ENCODE assay signal across 1 cellular context in the genomic region with DNA sequence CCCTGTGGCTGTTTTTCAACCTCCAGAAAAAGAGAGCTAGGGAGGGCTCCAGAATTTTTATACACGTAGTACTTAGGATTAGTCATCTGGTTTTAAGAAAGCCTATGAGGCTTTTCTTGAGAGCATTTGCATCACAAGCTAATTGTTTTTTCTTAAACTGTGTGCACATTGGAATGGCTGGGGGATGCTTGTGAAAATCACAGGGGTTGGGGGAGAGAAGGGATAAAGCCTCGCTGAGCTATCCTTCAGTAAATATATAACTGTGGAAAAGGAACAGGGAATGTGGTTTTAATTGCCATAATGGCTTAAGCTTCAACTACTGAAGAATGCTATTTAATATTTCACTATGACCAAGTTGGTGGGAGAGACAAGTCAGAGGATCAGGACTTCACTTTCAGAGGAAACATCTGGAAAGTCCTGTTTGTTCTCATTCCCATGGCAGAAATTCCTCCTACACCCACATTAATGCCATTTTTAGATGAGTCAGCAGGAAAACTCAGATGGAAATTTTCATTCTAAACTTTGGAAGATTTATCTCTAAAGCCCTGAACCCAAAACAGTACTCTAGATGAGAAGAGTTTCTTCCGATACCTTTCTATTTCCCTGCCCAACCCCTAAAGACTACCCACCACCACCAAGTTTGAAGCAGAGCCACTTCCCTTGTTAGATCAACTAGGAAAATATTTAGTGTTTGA.
TF ChIP-seq lines count a peak whose summit lies in the region.

No MANE protein-coding gene starts in this region.

TF ChIP-seq in HepG2, 621 proteins besides CTCF, POLR2A, EP300 and RAD21 (continued from another document):
- TF ChIP-seq MYC (CRISPR knock-in tag; IDR thresholded peaks at IDR 0.05; ENCODE audit: borderline replicate concordance) (no peak), MAFK (conservative IDR thresholded peaks at IDR 0.05 in 1 of 2, IDR thresholded peaks at IDR 0.05 in 1 of 2; ENCODE audit: low read length in 2 of 2) (peak; percentile 91 to 96), AGO2 (optimal IDR thresholded peaks at IDR 0.05; ENCODE audit: low read depth, low read length) (no peak), MEIS2 (CRISPR knock-in tag; IDR thresholded peaks at IDR 0.05) (no peak), ZNF549 (CRISPR knock-in tag; IDR thresholded peaks at IDR 0.05) (no peak), MAFF (IDR thresholded peaks at IDR 0.05; ENCODE audit: low read depth, low read length) (peak; percentile 93), TOE1 (CRISPR knock-in tag; IDR thresholded peaks at IDR 0.05) (no peak)
- TF ChIP-seq, protein P1, sequence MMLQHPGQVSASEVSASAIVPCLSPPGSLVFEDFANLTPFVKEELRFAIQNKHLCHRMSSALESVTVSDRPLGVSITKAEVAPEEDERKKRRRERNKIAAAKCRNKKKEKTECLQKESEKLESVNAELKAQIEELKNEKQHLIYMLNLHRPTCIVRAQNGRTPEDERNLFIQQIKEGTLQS (CRISPR knock-in tag; IDR thresholded peaks at IDR 0.05): no peak
- TF ChIP-seq, protein P2, sequence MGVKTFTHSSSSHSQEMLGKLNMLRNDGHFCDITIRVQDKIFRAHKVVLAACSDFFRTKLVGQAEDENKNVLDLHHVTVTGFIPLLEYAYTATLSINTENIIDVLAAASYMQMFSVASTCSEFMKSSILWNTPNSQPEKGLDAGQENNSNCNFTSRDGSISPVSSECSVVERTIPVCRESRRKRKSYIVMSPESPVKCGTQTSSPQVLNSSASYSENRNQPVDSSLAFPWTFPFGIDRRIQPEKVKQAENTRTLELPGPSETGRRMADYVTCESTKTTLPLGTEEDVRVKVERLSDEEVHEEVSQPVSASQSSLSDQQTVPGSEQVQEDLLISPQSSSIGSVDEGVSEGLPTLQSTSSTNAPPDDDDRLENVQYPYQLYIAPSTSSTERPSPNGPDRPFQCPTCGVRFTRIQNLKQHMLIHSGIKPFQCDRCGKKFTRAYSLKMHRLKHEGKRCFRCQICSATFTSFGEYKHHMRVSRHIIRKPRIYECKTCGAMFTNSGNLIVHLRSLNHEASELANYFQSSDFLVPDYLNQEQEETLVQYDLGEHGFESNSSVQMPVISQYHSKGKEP (CRISPR knock-in tag; IDR thresholded peaks at IDR 0.05): no peak
